Comparison of ENCODE assay signal across 8 cellular contexts in the genomic region with DNA sequence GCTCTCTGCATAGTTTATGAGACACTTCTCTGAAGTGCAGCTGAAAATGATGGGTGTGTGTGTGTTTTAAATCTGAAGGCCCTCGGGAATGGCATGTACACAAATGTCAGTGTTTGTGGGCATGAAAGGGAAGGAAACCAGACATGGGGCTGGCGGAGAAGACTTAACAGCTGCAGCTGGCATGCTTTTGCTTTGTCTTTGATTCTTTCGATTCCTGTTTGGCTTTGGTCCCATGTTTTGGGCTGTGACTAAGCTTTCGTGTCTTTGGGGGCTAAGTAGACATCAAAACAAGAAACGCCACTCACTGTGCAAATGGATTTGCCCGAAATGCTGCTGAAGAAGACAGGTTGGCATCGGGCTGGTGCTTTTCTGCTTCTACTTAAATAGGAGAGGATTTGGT.
DNase-seq lines count a peak whose midpoint lies in the region; TF ChIP-seq lines count a peak whose summit lies in the region.

No MANE protein-coding gene starts in this region.

- peaks cover 7% of the 10 kb centered on the region for H3K36me3 Mint-ChIP-seq in neural progenitor cell

- no peaks in the 10 kb centered on the region for H3K79me2 ChIP-seq in neural progenitor cell (ENCODE audit: low read depth)

- no peaks in the 10 kb centered on the region for H3F3A ChIP-seq in neural progenitor cell (ENCODE audit: low read depth)

- H3K27me3 ChIP-seq in neural progenitor cell, result no peaks in the 10 kb centered on the region

- H3K9me3 ChIP-seq in neural progenitor cell (ENCODE audit: low read depth), result peaks cover 5% of the 10 kb centered on the region

- H3K36me3 ChIP-seq in neural progenitor cell, result no peaks in the 10 kb centered on the region

- H3K27me3 Mint-ChIP-seq in neural progenitor cell (ENCODE audit: insufficient read depth, low read depth), result peaks cover 5% of the 10 kb centered on the region

- no peak overlapping the region for H3K27ac Mint-ChIP-seq in neural progenitor cell

- H3K4me3 ChIP-seq in neural progenitor cell, result no peak overlapping the region

- no peaks in the 10 kb centered on the region for H4K20me1 ChIP-seq in neural progenitor cell (ENCODE audit: low read depth)

- no peak overlapping the region for H3K4me2 ChIP-seq in neural progenitor cell

- H3K9ac ChIP-seq in neural progenitor cell, result no peak overlapping the region

- H2AFZ ChIP-seq in neural progenitor cell (replicated peaks), result no peak overlapping the region

- CTCF ChIA-PET in HEK293T (lab: Yijun Ruan, JAX), result interaction anchor here (0.6 kb wide), 1 partner anchor 16 kb away, joined by 3 read pairs; no protein-coding TSS in a partner anchor

- H3K9me3 Mint-ChIP-seq in neural progenitor cell, result peaks cover 51% of the 10 kb centered on the region

- DNase-seq in activated gamma-delta T cell treated with Interleukin-2 at 50 U/mL for 16 hours (peak; percentile 52), activated gamma-delta T cell (lab: John Stamatoyannopoulos, UW) (no peak), MV-4-11 (lab: John Stamatoyannopoulos, UW) (peak; percentile 93), neural progenitor cell (ENCODE audit: low spot score) (no peak), HEK293T (ENCODE audit: extremely low spot score) (no peak), HK-2 (ENCODE audit: unreplicated experiment) (no peak), NCI-H146 (lab: John Stamatoyannopoulos, UW) (no peak)

- TF ChIP-seq CTCF in neural progenitor cell (IDR thresholded peaks at IDR 0.05), result no peak

- H3K4me1 Mint-ChIP-seq in neural progenitor cell, result no peaks in the 10 kb centered on the region

- POLR2A ChIA-PET in HEK293T (lab: Yijun Ruan, JAX), result interaction anchor here (1.0 kb wide), 1 partner anchor 14 kb away, joined by 3 read pairs; no protein-coding TSS in a partner anchor

- H3K4me1 ChIP-seq in neural progenitor cell, result no peaks in the 10 kb centered on the region

- H3K27ac ChIP-seq in angular gyrus (ENCODE audit: low read depth, low read length), result peak overlapping the region; percentile 74
- no peak overlapping the region for H3K27ac ChIP-seq in neural progenitor cell

- H3K4me3 Mint-ChIP-seq in neural progenitor cell, result peak overlapping the region; percentile 58

TF ChIP-seq in HEK293T, 16 proteins besides CTCF, POLR2A, EP300 and RAD21:
- TF ChIP-seq ELF4 (IDR thresholded peaks at IDR 0.05) (no peak), SP1 (IDR thresholded peaks at IDR 0.05) (no peak), BHLHE40 (IDR thresholded peaks at IDR 0.05; ENCODE audit: borderline replicate concordance) (no peak), CTBP1 (IDR thresholded peaks at IDR 0.05; ENCODE audit: borderline replicate concordance) (no peak), L3MBTL2 (conservative IDR thresholded peaks at IDR 0.05) (no peak), HDGF (IDR thresholded peaks at IDR 0.05; ENCODE audit: borderline replicate concordance) (no peak), LEF1 (IDR thresholded peaks at IDR 0.05; ENCODE audit: borderline replicate concordance) (no peak), ZNF384 (IDR thresholded peaks at IDR 0.05) (no peak), FOXK2 (IDR thresholded peaks at IDR 0.05) (no peak), NFRKB (IDR thresholded peaks at IDR 0.05) (no peak), SUZ12 (IDR thresholded peaks at IDR 0.05) (no peak), TARDBP (IDR thresholded peaks at IDR 0.05) (no peak), FOXM1 (IDR thresholded peaks at IDR 0.05; ENCODE audit: borderline replicate concordance) (no peak), FOXA1 (IDR thresholded peaks at IDR 0.05) (no peak), ARNT (IDR thresholded peaks at IDR 0.05) (no peak)
- TF ChIP-seq, protein P1, sequence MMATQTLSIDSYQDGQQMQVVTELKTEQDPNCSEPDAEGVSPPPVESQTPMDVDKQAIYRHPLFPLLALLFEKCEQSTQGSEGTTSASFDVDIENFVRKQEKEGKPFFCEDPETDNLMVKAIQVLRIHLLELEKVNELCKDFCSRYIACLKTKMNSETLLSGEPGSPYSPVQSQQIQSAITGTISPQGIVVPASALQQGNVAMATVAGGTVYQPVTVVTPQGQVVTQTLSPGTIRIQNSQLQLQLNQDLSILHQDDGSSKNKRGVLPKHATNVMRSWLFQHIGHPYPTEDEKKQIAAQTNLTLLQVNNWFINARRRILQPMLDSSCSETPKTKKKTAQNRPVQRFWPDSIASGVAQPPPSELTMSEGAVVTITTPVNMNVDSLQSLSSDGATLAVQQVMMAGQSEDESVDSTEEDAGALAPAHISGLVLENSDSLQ (IDR thresholded peaks at IDR 0.05), result no peak

Comparison
In these comparisons a context has a peak if more than half of its experiments do, and no peak if none do; other contexts are left out.
1. DNase-seq: peak in activated gamma-delta T cell treated with Interleukin-2 at 50 U/mL for 16 hours (single experiment) and MV-4-11 (single experiment); none in activated gamma-delta T cell (single experiment), neural progenitor cell (single experiment), HEK293T (single experiment), HK-2 (single experiment) and NCI-H146 (single experiment).